10 cellular contexts compared by ENCODE assay signal in genomic region chr2:172083725-172084483, GRCh38. TPM values are rescaled to one million over a fixed set of nuclear protein-coding genes. Genes with fewer than 3 reads are reported as not detected.
DNase-seq lines count a peak whose midpoint lies in the region; ATAC-seq and TF ChIP-seq lines count a peak whose summit lies in the region.
"Had no signal": no experiment of that assay in that cellular context is flagged by ENCODE, and none has a peak within 500 bp of the region (broad histone marks: within the 10 kb centered on the region; RNA-seq: fewer than 3 reads in every experiment).

No MANE protein-coding gene starts in this region.

- H3K27me3 Mint-ChIP-seq in activated T-helper 17 cell treated with anti-CD3 and anti-CD28 coated beads, Interleukin-2, amount 50 U/mL, for 72 hours: peaks cover 89% of the 10 kb centered on the region
- peaks cover 83 to 95% of the 10 kb centered on the region in 2 donors for H3K27me3 Mint-ChIP-seq in natural killer cell (ENCODE audit: low read depth in 2 of 2)

- RAD21 ChIA-PET in HCT116 (lab: Charles Lee; ENCODE audit: low non-redundant PET in 1 of 2, low total read pairs in 2 of 2, uncharacterized antibody in 2 of 2, unreplicated experiment in 2 of 2): no interaction called here

- peak; percentile 16; the same call in 1 of the 2 replicates for ATAC-seq in HCT116
- no peak for ATAC-seq in activated T-helper 17 cell treated with anti-CD3 and anti-CD28 coated beads, Interleukin-2, amount 50 U/mL, for 72 hours (replicated peaks)
- no peak for ATAC-seq in natural killer cell
- ATAC-seq in GM19035 (IDR thresholded peaks at IDR 0.05; ENCODE audit: unreplicated experiment): no peak
- ATAC-seq in GM21529 (IDR thresholded peaks at IDR 0.05; ENCODE audit: unreplicated experiment): no peak

- no peaks in the 10 kb centered on the region for H3K79me2 ChIP-seq in HCT116 (ENCODE audit: insufficient read depth, low read length)

- no peaks in the 10 kb centered on the region for H3K9me3 ChIP-seq in HCT116 (ENCODE audit: control insufficient read depth in 1 of 2, insufficient read depth in 1 of 2, low read depth in 1 of 2, low read length in 2 of 2)

- H3K4me3 ChIP-seq in HCT116 (replicated peaks in 1 of 2; ENCODE audit: low read depth in 1 of 2, low read length in 2 of 2): peak overlapping the region; percentile 51 to 61

- peaks cover 20% of the 10 kb centered on the region for H3K4me1 Mint-ChIP-seq in activated T-helper 17 cell treated with anti-CD3 and anti-CD28 coated beads, Interleukin-2, amount 50 U/mL, for 72 hours
- peaks cover 63 to 70% of the 10 kb centered on the region in 2 donors for H3K4me1 Mint-ChIP-seq in natural killer cell

- no peak overlapping the region for H3K27ac Mint-ChIP-seq in activated T-helper 17 cell treated with anti-CD3 and anti-CD28 coated beads, Interleukin-2, amount 50 U/mL, for 72 hours
- peak overlapping the region in 1 of 2 donors; percentile 37 for H3K27ac Mint-ChIP-seq in natural killer cell

- H3K4me1 ChIP-seq in HCT116 (ENCODE audit: control insufficient read depth in 1 of 2, insufficient read depth in 2 of 2, low read length in 2 of 2): peaks cover 0 to 17% of the 10 kb centered on the region in 2 experiments; a peak in 1 of 4 replicates

- intact Hi-C loops in HCT116 (cut with micrococcal nuclease): no loop called here
- intact Hi-C loops in natural killer cell (cut with micrococcal nuclease): no loop called here

- no peak overlapping the region for H2AFZ ChIP-seq in HCT116 (ENCODE audit: low read depth, low read length, poor library complexity, severe bottlenecking)

- no peak for TF ChIP-seq CTCF in HCT116 (IDR thresholded peaks at IDR 0.05 in 2 of 3, conservative IDR thresholded peaks at IDR 0.05 in 1 of 3; ENCODE audit: borderline replicate concordance in 1 of 3, insufficient read depth in 1 of 3, low read depth in 2 of 3, low read length in 2 of 3)
- no peak for TF ChIP-seq CTCF in natural killer cell (IDR thresholded peaks at IDR 0.05)

- H3K36me3 ChIP-seq in HCT116 (ENCODE audit: control insufficient read depth in 1 of 2, insufficient read depth in 2 of 2, low read length in 2 of 2): no peaks in the 10 kb centered on the region

- BruUV-seq in HCT116 (replicated peaks; lab: Mats Ljungman, UMichigan): no TSS peak

- H4K20me1 ChIP-seq in HCT116 (ENCODE audit: insufficient read depth): no peaks in the 10 kb centered on the region

- CTCF ChIA-PET in HCT116 (lab: Charles Lee): no interaction called here

- POLR2A ChIA-PET in HCT116 (lab: Charles Lee): interaction anchor here (1.6 kb wide), 1 partner anchor 15 kb away, joined by 8 read pairs; no protein-coding TSS in a partner anchor

- peak overlapping the region; percentile 85 for H3K4me2 ChIP-seq in HCT116 (ENCODE audit: low read length)

- DNase-seq in D341Med (ENCODE audit: low spot score): peak; percentile 72
- DNase-seq in HCT116 (ENCODE audit: low read depth, low spot score): no peak
- no peak for DNase-seq in natural killer cell
- no peak for DNase-seq in ecto neural progenitor cell (ENCODE audit: low spot score)
- DNase-seq in NOMO-1 (lab: John Stamatoyannopoulos, UW; ENCODE audit: unreplicated experiment in 2 of 2): no peak

- H3K36me3 Mint-ChIP-seq in activated T-helper 17 cell treated with anti-CD3 and anti-CD28 coated beads, Interleukin-2, amount 50 U/mL, for 72 hours (ENCODE audit: low read depth): peaks cover 48% of the 10 kb centered on the region
- no peaks in the 10 kb centered on the region for H3K36me3 Mint-ChIP-seq in natural killer cell

- H3K9ac ChIP-seq in HCT116 (ENCODE audit: low read length): peak overlapping the region; percentile 59

- H3K4me3 Mint-ChIP-seq in activated T-helper 17 cell treated with anti-CD3 and anti-CD28 coated beads, Interleukin-2, amount 50 U/mL, for 72 hours: peak overlapping the region; percentile 75
- H3K4me3 Mint-ChIP-seq in natural killer cell: peak overlapping the region; percentile 88

- H3K27me3 ChIP-seq in HCT116 (ENCODE audit: insufficient read depth, low read length): no peaks in the 10 kb centered on the region

- H3K27ac ChIP-seq in HCT116 (ENCODE audit: low read depth, low read length): peak overlapping the region; percentile 48; the same call in 1 of the 2 replicates

- no peak for TF ChIP-seq RAD21 in HCT116 (IDR thresholded peaks at IDR 0.05; ENCODE audit: low read depth)

- TF ChIP-seq POLR2A in HCT116 (IDR thresholded peaks at IDR 0.05; ENCODE audit: borderline replicate concordance, extremely low read depth, insufficient read depth, insufficient read length): no peak

- H3K9me3 Mint-ChIP-seq in activated T-helper 17 cell treated with anti-CD3 and anti-CD28 coated beads, Interleukin-2, amount 50 U/mL, for 72 hours: no peaks in the 10 kb centered on the region
- no peaks in the 10 kb centered on the region for H3K9me3 Mint-ChIP-seq in natural killer cell

- no peaks in the 10 kb centered on the region for H3K9me2 ChIP-seq in HCT116 (ENCODE audit: insufficient read depth)

TF ChIP-seq in HCT116, 20 proteins besides CTCF, POLR2A, EP300 and RAD21:
- TF ChIP-seq SRF (IDR thresholded peaks at IDR 0.05; ENCODE audit: low read depth): no peak
- no peak for TF ChIP-seq EZH2phosphoT487 (IDR thresholded peaks at IDR 0.05; ENCODE audit: borderline replicate concordance)
- TF ChIP-seq ZFX (IDR thresholded peaks at IDR 0.05): no peak
- TF ChIP-seq ELF1 (IDR thresholded peaks at IDR 0.05; ENCODE audit: borderline replicate concordance, low read depth): no peak
- no peak for TF ChIP-seq SP1 (IDR thresholded peaks at IDR 0.05; ENCODE audit: low read depth)
- TF ChIP-seq YY1 (IDR thresholded peaks at IDR 0.05; ENCODE audit: extremely low read depth, insufficient replicate concordance, low read depth, low read length): no peak
- TF ChIP-seq MAX (IDR thresholded peaks at IDR 0.05): no peak
- TF ChIP-seq EGR1 (IDR thresholded peaks at IDR 0.05; ENCODE audit: low read depth): no peak
- TF ChIP-seq CBX3 (IDR thresholded peaks at IDR 0.05; ENCODE audit: low read depth): no peak

RNA-seq across cellular contexts. Expression of gene DLX1, which starts 1.4 kb away (rescaled TPM):
- total RNA-seq in HCT116 (2021; ENCODE audit: unreplicated experiment) (2.0 TPM), natural killer cell (not detected)
- 0.26 and 0.70 TPM in 2 replicates for polyA plus RNA-seq in HCT116 (2012)
- not detected for total RNA-seq in activated T-helper 17 cell treated with anti-CD3 and anti-CD28 coated beads, Interleukin-2, amount 50 U/mL, for 72 hours
- total RNA-seq: mononuclear cell; T-helper 1 cell treated with Interleukin-12 subunit alpha and Interleukin-12 subunit beta and Interleukin-4 antibody, amounts not matched to agents 30 ng/mL and 1 ng/mL, for 36 hours had no signal

RNA-seq across cellular contexts. Expression of gene DLX2, which starts 18.8 kb away (rescaled TPM):
- total RNA-seq in HCT116 (2021; ENCODE audit: unreplicated experiment) (3.7 TPM), natural killer cell (under 1 TPM; 0.55 to 0.84 (median 0.78) TPM)
- 0.61 and 0.94 TPM in 2 replicates for polyA plus RNA-seq in HCT116 (2012)
- total RNA-seq in activated T-helper 17 cell treated with anti-CD3 and anti-CD28 coated beads, Interleukin-2, amount 50 U/mL, for 72 hours: not detected
- total RNA-seq: mononuclear cell; T-helper 1 cell treated with Interleukin-12 subunit alpha and Interleukin-12 subunit beta and Interleukin-4 antibody, amounts not matched to agents 30 ng/mL and 1 ng/mL, for 36 hours had no signal
